20 cellular contexts compared by ENCODE assay signal in genomic region chr5:178581621-178582020, GRCh38. TPM values are rescaled to one million over a fixed set of nuclear protein-coding genes. Genes with fewer than 3 reads are reported as not detected.
DNase-seq lines count a peak whose midpoint lies in the region; ATAC-seq and TF ChIP-seq lines count a peak whose summit lies in the region.
"Had no signal": no experiment of that assay in that cellular context is flagged by ENCODE, and none has a peak within 500 bp of the region (broad histone marks: within the 10 kb centered on the region; RNA-seq: fewer than 3 reads in every experiment).

No MANE protein-coding gene starts in this region.

- H3K4me2 ChIP-seq in trophoblast cell (ENCODE audit: low read length), result no peak overlapping the region

- H4K8ac ChIP-seq in trophoblast cell (ENCODE audit: low read depth, low read length), result no peak overlapping the region

- H3K23ac ChIP-seq in trophoblast cell (ENCODE audit: low read length), result no peak overlapping the region

- DNase-seq in NCI-H526 treated with DMSO at 0.1 percent for 48 hours (lab: John Stamatoyannopoulos, UW), result peak; percentile 18
- no peak for DNase-seq in RWPE2 (ENCODE audit: low spot score)
- peak; percentile 14 to 66 for DNase-seq in trophoblast cell
- DNase-seq in left ventricle myocardium superior, result no peak
- DNase-seq in inferior parietal cortex (ENCODE audit: extremely low spot score), result no peak
- no peak for DNase-seq in upper lobe of right lung
- DNase-seq: C1 segment of cervical spinal cord; Calu3; CD4-positive, alpha-beta memory T cell; COR-L47; DMS53; DMS79 treated with DMSO at 0.1 percent for 48 hours; GF-D8; GM23248; H7; HCEC 1CT had no signal

- H3K18ac ChIP-seq in trophoblast cell (ENCODE audit: low read length), result no peak overlapping the region

- no peak overlapping the region for H2AK5ac ChIP-seq in trophoblast cell (ENCODE audit: low read length)

- ATAC-seq in RWPE2 (ENCODE audit: low read depth), result peak; percentile 74
- no peak for ATAC-seq in left ventricle myocardium superior
- no peak for ATAC-seq in upper lobe of right lung

- no CpG with 5 or more reads among the region's 3 CpGs for WGBS in trophoblast cell (ENCODE audit: extremely low coverage, insufficient coverage, insufficient read length)

- H3K4me3 ChIP-seq in RWPE2 (ENCODE audit: severe bottlenecking), result no peak overlapping the region
- H3K4me3 ChIP-seq in trophoblast cell (ENCODE audit: low read depth, low read length), result no peak overlapping the region
- no peak overlapping the region for H3K4me3 ChIP-seq in upper lobe of right lung
- H3K4me3 ChIP-seq: GM23248 had no signal

- H3K9ac ChIP-seq in trophoblast cell (ENCODE audit: low read length), result no peak overlapping the region
- H3K9ac ChIP-seq: GM23248 had no signal

- no peak overlapping the region for H3K27ac ChIP-seq in RWPE2 (ENCODE audit: poor library complexity, severe bottlenecking)
- no peak overlapping the region for H3K27ac ChIP-seq in trophoblast cell (ENCODE audit: low read depth, low read length)
- H3K27ac ChIP-seq in upper lobe of right lung, result no peak overlapping the region
- H3K27ac ChIP-seq: GM23248 had no signal

- H3K79me1 ChIP-seq in trophoblast cell (ENCODE audit: low read length), result no peaks in the 10 kb centered on the region

- H3K4me1 ChIP-seq in RWPE2 (ENCODE audit: insufficient read depth, poor library complexity, severe bottlenecking), result no peaks in the 10 kb centered on the region
- peaks cover 5 to 6% of the 10 kb centered on the region in 2 experiments for H3K4me1 ChIP-seq in trophoblast cell (ENCODE audit: control insufficient read depth in 1 of 2, insufficient read depth in 2 of 2, low read length in 2 of 2)
- H3K4me1 ChIP-seq in upper lobe of right lung, result no peaks in the 10 kb centered on the region

- H2BK120ac ChIP-seq in trophoblast cell (ENCODE audit: insufficient read depth, low read length, poor library complexity), result no peak overlapping the region

- H4K12ac ChIP-seq in trophoblast cell (ENCODE audit: low read depth, low read length), result no peak overlapping the region

- H3K36me3 ChIP-seq in RWPE2 (ENCODE audit: low read depth), result no peaks in the 10 kb centered on the region
- no peaks in the 10 kb centered on the region for H3K36me3 ChIP-seq in trophoblast cell (ENCODE audit: control insufficient read depth in 1 of 2, insufficient read depth in 2 of 2, low read length in 2 of 2)
- no peaks in the 10 kb centered on the region for H3K36me3 ChIP-seq in upper lobe of right lung

- TF ChIP-seq CTCF in RWPE2 (IDR thresholded peaks at IDR 0.05; ENCODE audit: poor library complexity, severe bottlenecking) (no peak), upper lobe of right lung (IDR thresholded peaks at IDR 0.05) (no peak)

- no peak overlapping the region for H3K14ac ChIP-seq in trophoblast cell (ENCODE audit: low read length)

- no peak overlapping the region for H4K91ac ChIP-seq in trophoblast cell (ENCODE audit: low read depth, low read length)

- H3K9me3 ChIP-seq in RWPE2 (ENCODE audit: severe bottlenecking) (no peaks in the 10 kb centered on the region), trophoblast cell (ENCODE audit: insufficient read depth, low read depth, low read length) (peaks cover 7% of the 10 kb centered on the region), upper lobe of right lung (no peaks in the 10 kb centered on the region)

- no peak overlapping the region for H2BK5ac ChIP-seq in trophoblast cell (ENCODE audit: low read depth, low read length, poor library complexity)

- no peak overlapping the region for H2BK12ac ChIP-seq in trophoblast cell (ENCODE audit: low read length)

- H2AFZ ChIP-seq in trophoblast cell (ENCODE audit: insufficient read depth, low read length, poor library complexity), result no peak overlapping the region
- H2AFZ ChIP-seq: GM23248 had no signal

- intact Hi-C loops in left ventricle myocardium superior (cut with micrococcal nuclease) (no loop called here), upper lobe of right lung (cut with DNase I) (no loop called here)

- no peaks in the 10 kb centered on the region for H3K27me3 ChIP-seq in RWPE2 (ENCODE audit: insufficient read depth, poor library complexity, severe bottlenecking)
- H3K27me3 ChIP-seq in trophoblast cell (ENCODE audit: insufficient read depth, low read length), result peaks cover 4% of the 10 kb centered on the region
- peaks cover 14% of the 10 kb centered on the region for H3K27me3 ChIP-seq in upper lobe of right lung

- H3K79me2 ChIP-seq in trophoblast cell (ENCODE audit: control insufficient read depth, insufficient read depth, low read length, poor library complexity), result no peaks in the 10 kb centered on the region

- no peak overlapping the region for H3K4ac ChIP-seq in trophoblast cell (ENCODE audit: low read depth, low read length)

RNA-seq across cellular contexts. Expression of gene COL23A1, which starts 8.6 kb away (rescaled TPM):
- polyA plus RNA-seq in trophoblast cell (2013), result 0.73 and 1.0 TPM in 2 replicates
- total RNA-seq in left ventricle myocardium superior (20.4 TPM), upper lobe of right lung (2.0 TPM)
- total RNA-seq: A172, A673, Calu3, G401, GM23248 had no signal
- polyA plus RNA-seq: BJ; CD4-positive, alpha-beta memory T cell; GM23248 had no signal

RNA-seq across cellular contexts. Expression of gene CLK4, which starts 45.2 kb away (rescaled TPM):
- 9.8 and 10.2 TPM in 2 replicates for polyA plus RNA-seq in trophoblast cell (2013)
- 23.5 TPM for total RNA-seq in left ventricle myocardium superior
- total RNA-seq in upper lobe of right lung, result 35.4 TPM

Comparison
In these comparisons a context has a peak if more than half of its experiments do, and no peak if none do; other contexts are left out.
1. DNase-seq: peak in NCI-H526 treated with DMSO at 0.1 percent for 48 hours (single experiment) and trophoblast cell (2 of 2); none in RWPE2 (single experiment), left ventricle myocardium superior (single experiment), inferior parietal cortex (single experiment) and upper lobe of right lung (single experiment).